Comparison of ENCODE assay signal across 22 cellular contexts in the genomic region with DNA sequence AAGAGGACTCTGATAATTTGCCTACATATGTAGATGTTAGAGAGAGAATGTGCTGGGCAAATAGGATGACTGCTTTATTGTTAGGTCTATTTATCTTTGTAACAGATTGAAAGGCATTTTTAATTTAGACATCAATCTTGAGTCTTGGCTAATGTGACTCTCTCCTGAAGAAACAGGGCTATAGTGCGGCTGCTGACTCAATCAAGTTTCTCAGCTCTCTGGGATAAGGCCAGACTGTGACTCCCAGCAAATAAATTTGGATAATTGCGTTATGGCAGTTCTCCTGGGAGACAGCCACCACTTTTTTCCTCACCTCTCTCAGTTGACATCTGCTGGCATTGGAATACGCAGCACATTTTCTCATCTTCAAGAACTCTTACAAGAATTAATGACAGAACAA.
DNase-seq lines count a peak whose midpoint lies in the region; ATAC-seq, FAIRE-seq and TF ChIP-seq lines count a peak whose summit lies in the region.
"Had no signal": no experiment of that assay in that cellular context is flagged by ENCODE, and none has a peak within 500 bp of the region (broad histone marks: within the 10 kb centered on the region; RNA-seq: fewer than 3 reads in every experiment).

No MANE protein-coding gene starts in this region.

- DNase-seq in MCF 10A (ENCODE audit: unreplicated experiment) (peak; percentile 47), mammary epithelial cell (no peak), NCI-H774 (lab: John Stamatoyannopoulos, UW) (peak; percentile 63), fibroblast of mammary gland (ENCODE audit: low read depth) (peak; percentile 53), urothelium cell line (ENCODE audit: low spot score) (peak; percentile 33), HK-2 (ENCODE audit: unreplicated experiment) (no peak)
- no peak for DNase-seq in activated effector memory CD4-positive, alpha-beta T cell treated with Interleukin-2 at 50 U/mL for 16 hours
- DNase-seq: activated CD4-positive, alpha-beta memory T cell treated with anti-CD3 and anti-CD28 coated beads, Interleukin-2, amount 10 ng/mL, durations not matched to agents 7 days and 5 days; activated T-cell treated with anti-CD3 and anti-CD28 coated beads, Interleukin-2, amount 50 U/mL, for 72 hours; DMS79 treated with DMSO at 0.1 percent for 48 hours; effector memory CD8-positive, alpha-beta T cell; lower lobe of right lung; naive thymus-derived CD8-positive, alpha-beta T cell; NCI-H146; stomach; uterus had no signal

- no peak overlapping the region for H2AFZ ChIP-seq in mammary epithelial cell (ENCODE audit: low read depth, low read length)

- no peak overlapping the region for H3K9ac ChIP-seq in mammary epithelial cell (ENCODE audit: insufficient read depth, low read length)

- peaks cover 9% of the 10 kb centered on the region for H3K9me3 ChIP-seq in mammary epithelial cell (replicated peaks; ENCODE audit: insufficient read depth, low read length)
- H3K9me3 ChIP-seq: A549, lower lobe of right lung, uterus had no signal

- H3K79me2 ChIP-seq in mammary epithelial cell (ENCODE audit: insufficient read depth, low read length), result no peaks in the 10 kb centered on the region

- dilution Hi-C loops in mammary epithelial cell (cut with HindIII; ENCODE audit: low sequenced_read_pairs), result no loop called here

- H3K36me3 Mint-ChIP-seq in MCF 10A (ENCODE audit: insufficient read depth, unreplicated experiment), result no peaks in the 10 kb centered on the region

- no TSS peak for BruUV-seq in MCF 10A (replicated peaks; lab: Mats Ljungman, UMichigan)
- no TSS peak for BruUV-seq in mammary epithelial cell (replicated peaks; lab: Mats Ljungman, UMichigan)

- no peak for FAIRE-seq in urothelium cell line (lab: Jason Lieb, UNC)
- FAIRE-seq: A549, frontal cortex, K562 had no signal

- no peaks in the 10 kb centered on the region for H3K36me3 ChIP-seq in mammary epithelial cell (ENCODE audit: insufficient read depth, low read length)
- H3K36me3 ChIP-seq: lower lobe of right lung, stomach, uterus had no signal

- H3K4me1 ChIP-seq in mammary epithelial cell (ENCODE audit: insufficient read depth, low read length), result no peaks in the 10 kb centered on the region
- H3K4me1 ChIP-seq: A549, lower lobe of right lung, stomach, uterus had no signal

- 40% methylated on average over 3 of the region's 3 CpGs for WGBS in mammary epithelial cell (ENCODE audit: low coverage, missing lambda C conversion rate)

- TF ChIP-seq CTCF in MCF 10A (IDR thresholded peaks at IDR 0.05; ENCODE audit: unreplicated experiment), result no peak
- no peak for TF ChIP-seq CTCF in mammary epithelial cell (conservative IDR thresholded peaks at IDR 0.05 in 1 of 2, IDR thresholded peaks at IDR 0.05 in 1 of 2; ENCODE audit: extremely low read depth in 1 of 2, insufficient read depth in 1 of 2, low read depth in 1 of 2, low read length in 2 of 2)
- TF ChIP-seq CTCF in fibroblast of mammary gland (conservative IDR thresholded peaks at IDR 0.05; ENCODE audit: control insufficient read depth, insufficient read depth, low read depth, low read length), result no peak

- no peaks in the 10 kb centered on the region for H3K4me1 Mint-ChIP-seq in MCF 10A (ENCODE audit: insufficient read depth, unreplicated experiment)
- H3K4me1 Mint-ChIP-seq: activated CD4-positive, alpha-beta memory T cell treated with anti-CD3 and anti-CD28 coated beads, Interleukin-2, amount 10 ng/mL, durations not matched to agents 7 days and 5 days; naive thymus-derived CD8-positive, alpha-beta T cell had no signal

- H3K27me3 Mint-ChIP-seq in MCF 10A (ENCODE audit: insufficient read depth, unreplicated experiment), result peaks cover 14% of the 10 kb centered on the region
- H3K27me3 Mint-ChIP-seq: activated CD4-positive, alpha-beta memory T cell treated with anti-CD3 and anti-CD28 coated beads, Interleukin-2, amount 10 ng/mL, durations not matched to agents 7 days and 5 days; effector memory CD8-positive, alpha-beta T cell had no signal

- CTCF ChIA-PET in MCF 10A (lab: Yijun Ruan, JAX), result no interaction called here
- CTCF ChIA-PET in mammary epithelial cell (lab: Charles Lee; ENCODE audit: low non-redundant PET), result no interaction called here

- no peaks in the 10 kb centered on the region for H4K20me1 ChIP-seq in mammary epithelial cell (ENCODE audit: insufficient read depth, low read length)

- H3K9me3 Mint-ChIP-seq in MCF 10A (ENCODE audit: unreplicated experiment), result no peaks in the 10 kb centered on the region

- H3K27ac Mint-ChIP-seq in MCF 10A (ENCODE audit: low read depth, unreplicated experiment), result no peak overlapping the region
- H3K27ac Mint-ChIP-seq: activated CD4-positive, alpha-beta memory T cell treated with anti-CD3 and anti-CD28 coated beads, Interleukin-2, amount 10 ng/mL, durations not matched to agents 7 days and 5 days; activated T-cell treated with anti-CD3 and anti-CD28 coated beads, Interleukin-2, amount 50 U/mL, for 72 hours; effector memory CD8-positive, alpha-beta T cell; naive thymus-derived CD8-positive, alpha-beta T cell had no signal

- no peak overlapping the region for H3K4me3 Mint-ChIP-seq in MCF 10A (ENCODE audit: unreplicated experiment)
- H3K4me3 Mint-ChIP-seq: activated CD4-positive, alpha-beta memory T cell treated with anti-CD3 and anti-CD28 coated beads, Interleukin-2, amount 10 ng/mL, durations not matched to agents 7 days and 5 days; activated T-cell treated with anti-CD3 and anti-CD28 coated beads, Interleukin-2, amount 50 U/mL, for 72 hours; effector memory CD8-positive, alpha-beta T cell; naive thymus-derived CD8-positive, alpha-beta T cell had no signal

- no peak overlapping the region for H3K4me2 ChIP-seq in mammary epithelial cell (ENCODE audit: insufficient read depth, low read depth, low read length)
- H3K4me2 ChIP-seq: A549 had no signal

- no peak overlapping the region for H3K4me3 ChIP-seq in mammary epithelial cell (replicated peaks in 1 of 3; ENCODE audit: insufficient read depth in 1 of 3, low read depth in 2 of 3, low read length in 3 of 3)
- no peak overlapping the region for H3K4me3 ChIP-seq in fibroblast of mammary gland (ENCODE audit: control insufficient read depth, low read depth, low read length)
- H3K4me3 ChIP-seq: A549, K562, lower lobe of right lung, stomach, uterus had no signal

- ATAC-seq in HG03457 (IDR thresholded peaks at IDR 0.05; ENCODE audit: unreplicated experiment), result no peak
- ATAC-seq: A549; activated T-cell treated with anti-CD3 and anti-CD28 coated beads, Interleukin-2, amount 50 U/mL, for 72 hours; effector memory CD8-positive, alpha-beta T cell; K562; lower lobe of right lung; naive thymus-derived CD8-positive, alpha-beta T cell had no signal

- intact Hi-C loops in MCF 10A (cut with micrococcal nuclease), result no loop called here
- intact Hi-C loops in mammary epithelial cell (cut with micrococcal nuclease), result no loop called here

- in situ Hi-C loops in mammary epithelial cell (cut with MboI; ENCODE audit: low sequenced_read_pairs in 2 of 2), result no loop called here

- POLR2A ChIA-PET in MCF 10A (lab: Yijun Ruan, JAX), result no interaction called here

- no peaks in the 10 kb centered on the region for H3K27me3 ChIP-seq in mammary epithelial cell (ENCODE audit: insufficient read depth, low read length)
- H3K27me3 ChIP-seq: stomach, uterus had no signal

- H3K27ac ChIP-seq in mammary epithelial cell (ENCODE audit: insufficient read depth, low read depth, low read length), result no peak overlapping the region
- H3K27ac ChIP-seq: A549, lower lobe of right lung, RWPE1, stomach, uterus, VCaP had no signal

Comparison
In these comparisons a context has a peak if more than half of its experiments do, and no peak if none do; other contexts are left out.
1. DNase-seq: peak in MCF 10A (single experiment), NCI-H774 (single experiment), fibroblast of mammary gland (single experiment) and urothelium cell line (single experiment); none in mammary epithelial cell (single experiment), activated effector memory CD4-positive, alpha-beta T cell treated with Interleukin-2 at 50 U/mL for 16 hours (single experiment) and HK-2 (single experiment).